Comparison of ENCODE assay signal across 14 cellular contexts in genomic region chr19:38709671-38710415, GRCh38. TPM values are rescaled to one million over a fixed set of nuclear protein-coding genes. Genes with fewer than 3 reads are reported as not detected.
DNase-seq lines count a peak whose midpoint lies in the region; ATAC-seq and TF ChIP-seq lines count a peak whose summit lies in the region.
"Had no signal": no experiment of that assay in that cellular context is flagged by ENCODE, and none has a peak within 500 bp of the region (broad histone marks: within the 10 kb centered on the region; RNA-seq: fewer than 3 reads in every experiment).

No MANE protein-coding gene starts in this region.

- H3K9me3 ChIP-seq in ascending aorta (no peaks in the 10 kb centered on the region), skeletal muscle tissue (ENCODE audit: control insufficient read depth in 3 of 3, low read length in 3 of 3) (no peaks in the 10 kb centered on the region)

- H3K9ac ChIP-seq in skeletal muscle tissue (ENCODE audit: low read depth in 1 of 3, low read length in 3 of 3), result peak overlapping the region in 1 of 3 donors; percentile 91

- H3K4me3 ChIP-seq in ascending aorta (no peak overlapping the region), skeletal muscle tissue (ENCODE audit: low read length in 3 of 3) (no peak overlapping the region)

- peak overlapping the region in 4 of 7 donors; percentile 43 to 86 (median 74) for H3K27ac Mint-ChIP-seq in CD14-positive monocyte
- peak overlapping the region; percentile 96 for H3K27ac Mint-ChIP-seq in glutamatergic neuron (ENCODE audit: unreplicated experiment)
- H3K27ac Mint-ChIP-seq: naive thymus-derived CD4-positive, alpha-beta T cell had no signal

- no peaks in the 10 kb centered on the region for H3K4me1 Mint-ChIP-seq in CD14-positive monocyte
- H3K4me1 Mint-ChIP-seq in glutamatergic neuron (ENCODE audit: low read depth, unreplicated experiment), result peaks cover 5% of the 10 kb centered on the region

- intact Hi-C loops in CD14-positive monocyte (cut with micrococcal nuclease), result no loop called here
- intact Hi-C loops in ascending aorta (cut with DNase I), result loop anchor here (2.0 to 10.0 kb wide), 3 partner anchors 17 to 315 kb away; no protein-coding TSS in a partner anchor

- H3K27me3 ChIP-seq in ascending aorta (no peaks in the 10 kb centered on the region), skeletal muscle tissue (ENCODE audit: control insufficient read depth in 3 of 3, insufficient read depth in 3 of 3, low read length in 3 of 3) (no peaks in the 10 kb centered on the region)

- no peak for ATAC-seq in HG03135 (IDR thresholded peaks at IDR 0.05; ENCODE audit: unreplicated experiment)
- ATAC-seq: naive thymus-derived CD4-positive, alpha-beta T cell had no signal

- H3K4me1 ChIP-seq in ascending aorta, result peaks cover 48 to 84% of the 10 kb centered on the region in 2 donors
- H3K4me1 ChIP-seq in skeletal muscle tissue (ENCODE audit: control insufficient read depth in 3 of 3, insufficient read depth in 3 of 3, low read length in 3 of 3), result peaks cover 95 to 99% (median 98%) of the 10 kb centered on the region in 3 donors

- H3K9me3 Mint-ChIP-seq in CD14-positive monocyte, result peaks cover 0 to 2% (median 0%) of the 10 kb centered on the region in 7 donors
- peaks cover 24% of the 10 kb centered on the region for H3K9me3 Mint-ChIP-seq in glutamatergic neuron (ENCODE audit: unreplicated experiment)
- H3K9me3 Mint-ChIP-seq: immature natural killer cell had no signal

- no peak for TF ChIP-seq CTCF in CD14-positive monocyte (IDR thresholded peaks at IDR 0.05)
- TF ChIP-seq CTCF in ascending aorta (IDR thresholded peaks at IDR 0.05), result no peak
- no peak for TF ChIP-seq CTCF in glutamatergic neuron (IDR thresholded peaks at IDR 0.05; ENCODE audit: partially characterized antibody, unreplicated experiment)

- H3K27me3 Mint-ChIP-seq in CD14-positive monocyte (ENCODE audit: low read depth in 3 of 3) (no peaks in the 10 kb centered on the region), glutamatergic neuron (ENCODE audit: unreplicated experiment) (peaks cover 18% of the 10 kb centered on the region)
- H3K27me3 Mint-ChIP-seq: naive thymus-derived CD4-positive, alpha-beta T cell had no signal

- no peak overlapping the region for H3K4me3 Mint-ChIP-seq in CD14-positive monocyte
- H3K4me3 Mint-ChIP-seq in glutamatergic neuron (ENCODE audit: unreplicated experiment), result no peak overlapping the region
- H3K4me3 Mint-ChIP-seq: immature natural killer cell had no signal

- H3K27ac ChIP-seq in ascending aorta, result peak overlapping the region; percentile 79
- peak overlapping the region; percentile 85 for H3K27ac ChIP-seq in skeletal muscle tissue (ENCODE audit: low read depth, low read length)
- H3K27ac ChIP-seq: HL-60 had no signal

- H3K36me3 ChIP-seq in ascending aorta, result peaks cover 92 to 100% of the 10 kb centered on the region in 2 donors
- H3K36me3 ChIP-seq in skeletal muscle tissue (ENCODE audit: control insufficient read depth in 3 of 3, insufficient read depth in 3 of 3, low read length in 3 of 3), result peaks cover 71 to 87% (median 74%) of the 10 kb centered on the region in 3 donors

- DNase-seq in CD14-positive monocyte (ENCODE audit: low spot score) (no peak), ascending aorta (ENCODE audit: low spot score in 2 of 2) (no peak), glutamatergic neuron (no peak), DMS114 treated with DMSO at 0.1 percent for 48 hours (lab: John Stamatoyannopoulos, UW; ENCODE audit: unreplicated experiment) (no peak), SIG-M5 treated with dmso at 0.1 percent for 504 hours (lab: John Stamatoyannopoulos, UW; ENCODE audit: unreplicated experiment) (no peak), MV-4-11 (lab: John Stamatoyannopoulos, UW) (no peak)
- DNase-seq: activated CD4-positive, alpha-beta T cell treated with anti-CD3 and anti-CD28 coated beads, Interleukin-2, amount 50 U/mL, for 4 hours; AML-193; DMS79 treated with DMSO at 0.1 percent for 48 hours; immature natural killer cell; naive thymus-derived CD4-positive, alpha-beta T cell had no signal

- peaks cover 84 to 98% of the 10 kb centered on the region in 2 donors for H3K36me3 Mint-ChIP-seq in CD14-positive monocyte
- no peaks in the 10 kb centered on the region for H3K36me3 Mint-ChIP-seq in glutamatergic neuron (ENCODE audit: unreplicated experiment)

RNA-seq across cellular contexts. Expression of gene CAPN12, which starts 34.4 kb away (rescaled TPM):
- polyA plus RNA-seq in CD14-positive monocyte, result not detected
- total RNA-seq in ascending aorta, result not detected
- 4.8 TPM for total RNA-seq in glutamatergic neuron (ENCODE audit: unreplicated experiment)
- 0.52 TPM for total RNA-seq in skeletal muscle tissue
